9 cellular contexts compared by ENCODE assay signal in the genomic region with DNA sequence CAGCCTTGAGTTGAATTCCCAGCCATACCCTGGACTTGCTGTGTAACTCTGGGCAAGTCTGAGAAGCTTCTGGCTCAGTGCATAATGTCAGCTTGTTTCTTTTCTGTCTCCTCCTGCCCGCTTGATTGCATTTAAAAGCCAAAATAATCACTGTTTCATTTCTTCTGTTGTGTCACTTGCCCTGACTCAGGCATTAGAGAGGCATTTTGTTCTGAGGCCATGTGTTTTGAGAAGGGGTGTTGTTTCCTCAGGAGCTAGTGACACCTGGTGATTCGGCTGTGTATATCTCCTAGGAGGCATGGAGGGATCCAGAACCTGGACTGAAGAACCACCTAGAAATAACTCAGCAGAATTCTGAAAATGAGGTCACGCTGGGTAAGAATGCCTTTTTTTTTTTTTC. TPM values are rescaled to one million over a fixed set of nuclear protein-coding genes. Genes with fewer than 3 reads are reported as not detected.
DNase-seq lines count a peak whose midpoint lies in the region; ATAC-seq and TF ChIP-seq lines count a peak whose summit lies in the region.
"Had no signal": no experiment of that assay in that cellular context is flagged by ENCODE, and none has a peak within 500 bp of the region (broad histone marks: within the 10 kb centered on the region; RNA-seq: fewer than 3 reads in every experiment).

No MANE protein-coding gene starts in this region.

- no peak for ATAC-seq in GM21825 (IDR thresholded peaks at IDR 0.05; ENCODE audit: unreplicated experiment)

- no peak overlapping the region for H3K27ac ChIP-seq in Karpas-422 (ENCODE audit: low read length)
- no peak overlapping the region for H3K27ac ChIP-seq in suprapubic skin

- H3K27me3 ChIP-seq in Karpas-422 (ENCODE audit: low read length): no peaks in the 10 kb centered on the region
- no peaks in the 10 kb centered on the region for H3K27me3 ChIP-seq in adipocyte (replicated peaks; ENCODE audit: control insufficient read depth, insufficient read depth, low read length)
- no peaks in the 10 kb centered on the region for H3K27me3 ChIP-seq in suprapubic skin

- peaks cover 7% of the 10 kb centered on the region; the same call in 1 of the 2 replicates for H3K79me2 ChIP-seq in Karpas-422 (ENCODE audit: low read length)

- H3K4me1 ChIP-seq in Karpas-422 (ENCODE audit: low read length) (peaks cover 16% of the 10 kb centered on the region), adipocyte (ENCODE audit: control insufficient read depth, insufficient read depth, low read length) (peaks cover 25% of the 10 kb centered on the region), suprapubic skin (peaks cover 17% of the 10 kb centered on the region)

- peaks cover 7% of the 10 kb centered on the region for H4K20me1 ChIP-seq in Karpas-422 (ENCODE audit: insufficient read depth, low read depth, low read length)

- H3K9ac ChIP-seq in Karpas-422 (ENCODE audit: low read length) (no peak overlapping the region), adipocyte (ENCODE audit: low read length) (peak overlapping the region; percentile 52)

- WGBS in suprapubic skin: 79% methylated on average over 3 of the region's 3 CpGs

- H3K4me3 ChIP-seq in Karpas-422 (ENCODE audit: low read length) (no peak overlapping the region), adipocyte (ENCODE audit: low read length) (no peak overlapping the region), suprapubic skin (no peak overlapping the region)
- H3K4me3 ChIP-seq: lung had no signal

- TF ChIP-seq EP300 in suprapubic skin (IDR thresholded peaks at IDR 0.05): no peak

- H3K36me3 ChIP-seq in Karpas-422 (ENCODE audit: insufficient read depth, low read length): peaks cover 32% of the 10 kb centered on the region
- H3K36me3 ChIP-seq in adipocyte (ENCODE audit: control insufficient read depth, insufficient read depth, low read length, severe bottlenecking): peaks cover 52% of the 10 kb centered on the region
- peaks cover 48% of the 10 kb centered on the region for H3K36me3 ChIP-seq in suprapubic skin

- H3K9me2 ChIP-seq in Karpas-422 (replicated peaks; ENCODE audit: insufficient read depth, low read length): no peaks in the 10 kb centered on the region

- no peaks in the 10 kb centered on the region for H3K9me3 ChIP-seq in Karpas-422 (ENCODE audit: low read length)
- H3K9me3 ChIP-seq in adipocyte (ENCODE audit: control insufficient read depth, low read length): no peaks in the 10 kb centered on the region
- no peaks in the 10 kb centered on the region for H3K9me3 ChIP-seq in suprapubic skin

- no peak overlapping the region for H2AFZ ChIP-seq in Karpas-422 (ENCODE audit: low read length)

- no peak for TF ChIP-seq POLR2A in suprapubic skin (IDR thresholded peaks at IDR 0.05)

- no peak overlapping the region for H3K4me2 ChIP-seq in Karpas-422 (ENCODE audit: low read depth, low read length, poor library complexity, severe bottlenecking)

- TF ChIP-seq CTCF in suprapubic skin (IDR thresholded peaks at IDR 0.05): no peak

- DNase-seq in ELR (ENCODE audit: low read depth) (peak; percentile 44), Karpas-422 (peak; percentile 52), adipocyte (ENCODE audit: low read depth) (peak; percentile 24), kidney tubule cell (ENCODE audit: low spot score) (peak; percentile 72), suprapubic skin (ENCODE audit: low spot score in 2 of 2) (no peak), MV-4-11 (lab: John Stamatoyannopoulos, UW) (no peak)
- DNase-seq in stimulated activated CD4-positive, alpha-beta T cell treated with anti-CD3 and anti-CD28 coated beads, Interleukin-4, amount 100 ng/mL, for 4 hours: no peak

RNA-seq across cellular contexts. Expression of a gene that starts 16.0 kb away (rescaled TPM):
- total RNA-seq in Karpas-422 (2014; rRNA removed; shearing (Covaris generic); ENCODE audit: low replicate concordance): 35.7 and 36.1 TPM in 2 replicates
- 10 to 100 TPM; 16.0 to 39.9 (median 27.2) TPM for total RNA-seq in suprapubic skin

RNA-seq across cellular contexts. Expression of a gene that starts 19.9 kb away (rescaled TPM):
- 15.1 and 17.2 TPM in 2 replicates for total RNA-seq in Karpas-422 (2014; rRNA removed; shearing (Covaris generic); ENCODE audit: low replicate concordance)
- total RNA-seq in suprapubic skin: 1 to 10 TPM; 2.2 to 6.7 (median 3.5) TPM

RNA-seq across cellular contexts. Expression of a gene that starts 37.3 kb away (rescaled TPM):
- total RNA-seq in Karpas-422 (2014; rRNA removed; shearing (Covaris generic); ENCODE audit: low replicate concordance): 21.8 and 27.2 TPM in 2 replicates
- 1 to 10 TPM; 2.5 to 8.6 (median 5.3) TPM for total RNA-seq in suprapubic skin

Comparison
In these comparisons a context has a peak if more than half of its experiments do, and no peak if none do; other contexts are left out.
1. DNase-seq: peak in ELR (single experiment), Karpas-422 (single experiment), adipocyte (single experiment) and kidney tubule cell (single experiment); none in suprapubic skin (0 of 2), stimulated activated CD4-positive, alpha-beta T cell treated with anti-CD3 and anti-CD28 coated beads, Interleukin-4, amount 100 ng/mL, for 4 hours (0 of 2) and MV-4-11 (single experiment).